ENCODE assay signal across 16 cellular contexts in genomic region chr16:64962786-64963185, GRCh38.
"Had no signal": no experiment of that assay in that cellular context is flagged by ENCODE, and none has a peak within 500 bp of the region (broad histone marks: within the 10 kb centered on the region; RNA-seq: fewer than 3 reads in every experiment).

No MANE protein-coding gene starts in this region.

- DNase-seq: activated CD4-positive, alpha-beta T cell treated with anti-CD3 and anti-CD28 coated beads, Interleukin-2, amount 50 U/mL, for 48 hours; activated naive CD4-positive, alpha-beta T cell treated with anti-CD3 and anti-CD28 coated beads for 36 hours; activated naive CD8-positive, alpha-beta T cell treated with anti-CD3 and anti-CD28 coated beads, Interleukin-2, amount 50 U/mL, for 24 hours; activated T-cell treated with anti-CD3 and anti-CD28 coated beads, Interleukin-2, amount 50 U/mL, for 1 hour; aorta; caudate nucleus; cortex of kidney; effector memory CD4-positive, alpha-beta T cell; left ventricle myocardium superior; mesendoderm; T-helper 1 cell; tibial artery; WERI-Rb-1 had no signal

- H3K27ac Mint-ChIP-seq: activated naive CD4-positive, alpha-beta T cell treated with anti-CD3 and anti-CD28 coated beads for 36 hours; activated naive CD8-positive, alpha-beta T cell treated with anti-CD3 and anti-CD28 coated beads, Interleukin-2, amount 50 U/mL, for 24 hours; activated T-helper 2 cell treated with anti-CD3 and anti-CD28 coated beads, Interferon-gamma antibody, Interleukin-2, Interleukin-4, amounts not matched to agents 10 μg/mL and 5 μg/mL and 100 μg/mL, durations not matched to agents 14 hours and 24 hours and 36 hours; stimulated activated memory B cell treated with anti-CD40 and anti-IgM and Interleukin-4, amounts not matched to agents 10 μg/mL and 1 μg/mL and 100 μg/mL, for 72 hours had no signal

- H3K36me3 Mint-ChIP-seq: stimulated activated memory B cell treated with anti-CD40 and anti-IgM and Interleukin-4, amounts not matched to agents 10 μg/mL and 1 μg/mL and 100 μg/mL, for 72 hours had no signal

- H3K4me1 Mint-ChIP-seq: activated naive CD8-positive, alpha-beta T cell treated with anti-CD3 and anti-CD28 coated beads, Interleukin-2, amount 50 U/mL, for 24 hours; stimulated activated memory B cell treated with anti-CD40 and anti-IgM and Interleukin-4, amounts not matched to agents 10 μg/mL and 1 μg/mL and 100 μg/mL, for 72 hours had no signal

- H3K4me3 Mint-ChIP-seq: activated naive CD4-positive, alpha-beta T cell treated with anti-CD3 and anti-CD28 coated beads for 36 hours; activated naive CD8-positive, alpha-beta T cell treated with anti-CD3 and anti-CD28 coated beads, Interleukin-2, amount 50 U/mL, for 24 hours; stimulated activated memory B cell treated with anti-CD40 and anti-IgM and Interleukin-4, amounts not matched to agents 10 μg/mL and 1 μg/mL and 100 μg/mL, for 72 hours had no signal

- H3K4me3 ChIP-seq: SK-N-MC, tibial artery had no signal

- H3K27me3 Mint-ChIP-seq: activated naive CD8-positive, alpha-beta T cell treated with anti-CD3 and anti-CD28 coated beads, Interleukin-2, amount 50 U/mL, for 24 hours; stimulated activated memory B cell treated with anti-CD40 and anti-IgM and Interleukin-4, amounts not matched to agents 10 μg/mL and 1 μg/mL and 100 μg/mL, for 72 hours had no signal
